ENCODE assay signal across 17 cellular contexts in the genomic region with DNA sequence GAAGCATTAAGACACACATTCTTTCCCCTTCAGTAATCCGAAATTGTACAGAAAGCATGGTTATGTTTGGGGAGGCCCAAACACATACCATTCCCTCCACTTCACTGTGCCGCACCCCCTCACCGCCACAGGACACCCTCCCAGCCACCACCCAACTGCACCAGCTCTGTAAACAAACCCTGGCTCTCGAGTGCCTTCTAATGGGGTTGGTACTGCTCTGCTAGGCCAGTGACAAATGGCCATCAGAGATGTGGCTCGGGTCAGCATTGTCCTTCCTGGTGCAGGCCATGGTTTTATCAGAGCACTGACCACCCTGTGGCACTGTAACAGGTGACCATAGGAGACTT. TPM values are rescaled to one million over a fixed set of nuclear protein-coding genes. Genes with fewer than 3 reads are reported as not detected.
DNase-seq lines count a peak whose midpoint lies in the region; ATAC-seq and TF ChIP-seq lines count a peak whose summit lies in the region.
"Had no signal": no experiment of that assay in that cellular context is flagged by ENCODE, and none has a peak within 500 bp of the region (broad histone marks: within the 10 kb centered on the region; RNA-seq: fewer than 3 reads in every experiment).

No MANE protein-coding gene starts in this region.

- H3K36me3 ChIP-seq in lower lobe of right lung, result no peaks in the 10 kb centered on the region
- H3K36me3 ChIP-seq in upper lobe of left lung, result peaks cover 0 to 19% (median 0%) of the 10 kb centered on the region in 4 donors
- no peaks in the 10 kb centered on the region for H3K36me3 ChIP-seq in mesendoderm (ENCODE audit: control insufficient read depth, insufficient read depth, low read length)
- H3K36me3 ChIP-seq: brain microvascular endothelial cell had no signal

- H3K4me1 ChIP-seq in lower lobe of right lung (peaks cover 27% of the 10 kb centered on the region), upper lobe of left lung (peaks cover 7 to 23% (median 17%) of the 10 kb centered on the region in 4 donors), mesendoderm (ENCODE audit: control insufficient read depth, low read depth, low read length) (no peaks in the 10 kb centered on the region)

- H3K27me3 ChIP-seq in lower lobe of right lung (ENCODE audit: low read depth) (no peaks in the 10 kb centered on the region), upper lobe of left lung (no peaks in the 10 kb centered on the region), mesendoderm (ENCODE audit: insufficient read depth, low read length, poor library complexity) (no peaks in the 10 kb centered on the region)
- H3K27me3 ChIP-seq: brain microvascular endothelial cell, suprapubic skin had no signal

- no peak overlapping the region for H2BK120ac ChIP-seq in mesendoderm (ENCODE audit: low read depth, low read length)

- H3K18ac ChIP-seq in mesendoderm (ENCODE audit: low read length), result no peak overlapping the region

- TF ChIP-seq EP300 in upper lobe of left lung (IDR thresholded peaks at IDR 0.05), result no peak

- no peak overlapping the region for H3K4ac ChIP-seq in mesendoderm (ENCODE audit: low read depth, low read length)

- peaks cover 5% of the 10 kb centered on the region for H3K36me3 Mint-ChIP-seq in brain

- H3K79me2 ChIP-seq in mesendoderm (ENCODE audit: control insufficient read depth, insufficient read depth, low read length), result no peaks in the 10 kb centered on the region

- H4K8ac ChIP-seq in mesendoderm (ENCODE audit: low read depth, low read length), result no peak overlapping the region

- H3K56ac ChIP-seq in mesendoderm (ENCODE audit: low read length), result no peak overlapping the region

- no peak overlapping the region for H3K27ac ChIP-seq in lower lobe of right lung
- peak overlapping the region in 3 of 4 donors; percentile 10 to 64 (median 59) for H3K27ac ChIP-seq in upper lobe of left lung
- no peak overlapping the region for H3K27ac ChIP-seq in mesendoderm (ENCODE audit: low read depth, low read length)
- H3K27ac ChIP-seq: 22Rv1, brain microvascular endothelial cell, GM23248, suprapubic skin had no signal

- H4K5ac ChIP-seq in mesendoderm (ENCODE audit: low read length), result no peak overlapping the region

- H3K27me3 Mint-ChIP-seq in brain, result peaks cover 3% of the 10 kb centered on the region
- H3K27me3 Mint-ChIP-seq: activated B cell treated with CpG ODN at 0.5 μM for 24 hours had no signal

- peak overlapping the region in 3 of 5 experiments; percentile 14 to 60 (median 39) for H3K27ac Mint-ChIP-seq in brain
- H3K27ac Mint-ChIP-seq: activated B cell treated with CpG ODN at 0.5 μM for 24 hours had no signal

- H3K4me2 ChIP-seq in mesendoderm (ENCODE audit: low read length), result no peak overlapping the region

- H3K4me3 ChIP-seq in lower lobe of right lung (no peak overlapping the region), upper lobe of left lung (no peak overlapping the region), mesendoderm (ENCODE audit: low read length) (no peak overlapping the region)
- H3K4me3 ChIP-seq: GM23248, psoas muscle, suprapubic skin had no signal

- H2AK5ac ChIP-seq in mesendoderm (ENCODE audit: low read length), result no peak overlapping the region

- no peak overlapping the region for H3K23ac ChIP-seq in mesendoderm (ENCODE audit: low read length)

- H2BK5ac ChIP-seq in mesendoderm (ENCODE audit: low read length), result no peak overlapping the region

- H2BK15ac ChIP-seq in mesendoderm (replicated peaks; ENCODE audit: low read depth), result no peak overlapping the region

- no peak overlapping the region for H3K9ac ChIP-seq in mesendoderm (ENCODE audit: low read length)
- H3K9ac ChIP-seq: GM23248 had no signal

- no peak for TF ChIP-seq POLR2A in upper lobe of left lung (IDR thresholded peaks at IDR 0.05)

- peak; percentile 12 for DNase-seq in DMS53 (lab: John Stamatoyannopoulos, UW)
- no peak for DNase-seq in DMS53 treated with DMSO at 0.1 percent for 48 hours (lab: John Stamatoyannopoulos, UW; ENCODE audit: unreplicated experiment)
- DNase-seq in lower lobe of right lung, result no peak
- DNase-seq in upper lobe of left lung, result peak in 1 of 2 donors; percentile 64
- DNase-seq in mesendoderm, result no peak
- DNase-seq: cortex of kidney, DMS79 had no signal

- TF ChIP-seq CTCF in brain (conservative IDR thresholded peaks at IDR 0.05) (no peak), lower lobe of right lung (IDR thresholded peaks at IDR 0.05) (no peak), upper lobe of left lung (IDR thresholded peaks at IDR 0.05) (no peak)

- WGBS in upper lobe of left lung, 2 donors, result 49 to 64% methylated on average over 5 of the region's 5 CpGs
- WGBS in mesendoderm (ENCODE audit: extremely low coverage, insufficient coverage, low lambda C conversion rate), result no CpG with 5 or more reads among the region's 5 CpGs

- H3K9me3 ChIP-seq in lower lobe of right lung (no peaks in the 10 kb centered on the region), upper lobe of left lung (no peaks in the 10 kb centered on the region)
- H3K9me3 ChIP-seq: psoas muscle, suprapubic skin had no signal

- H3K4me1 Mint-ChIP-seq in brain, result peaks cover 49% of the 10 kb centered on the region
- H3K4me1 Mint-ChIP-seq: activated B cell treated with CpG ODN at 0.5 μM for 24 hours had no signal

- no peak overlapping the region for H3K4me3 Mint-ChIP-seq in brain
- H3K4me3 Mint-ChIP-seq: activated B cell treated with CpG ODN at 0.5 μM for 24 hours, neural crest cell had no signal

- intact Hi-C loops in lower lobe of right lung (cut with DNase I), result loop anchor here (5.0 kb wide), 1 partner anchor 48 kb away; no protein-coding TSS in a partner anchor

- ATAC-seq in lower lobe of right lung, result peak; percentile 88
- ATAC-seq in upper lobe of left lung (ENCODE audit: low FRiP score in 2 of 2), result peak; percentile 39 to 88
- ATAC-seq in GM21360 (IDR thresholded peaks at IDR 0.05; ENCODE audit: unreplicated experiment), result no peak
- ATAC-seq in GM21367 (IDR thresholded peaks at IDR 0.05; ENCODE audit: unreplicated experiment), result no peak

- peaks cover 0 to 3% (median 0%) of the 10 kb centered on the region in 5 experiments for H3K9me3 Mint-ChIP-seq in brain
- H3K9me3 Mint-ChIP-seq: activated B cell treated with CpG ODN at 0.5 μM for 24 hours, neural crest cell had no signal

- H3K79me1 ChIP-seq in mesendoderm (ENCODE audit: low read length), result no peaks in the 10 kb centered on the region

RNA-seq across cellular contexts. Expression of a gene that starts 23.9 kb away (rescaled TPM):
- 39.4 TPM for polyA plus RNA-seq in brain (ENCODE audit: insufficient read depth, low read depth, low replicate concordance)
- total RNA-seq in lower lobe of right lung (77.2 TPM), upper lobe of left lung (100 to 1,000 TPM in 3 of 6 donors, 10 to 100 TPM in 3; 64.2 to 579 (median 123) TPM)
- 59.1 TPM for polyA plus RNA-seq in mesendoderm (2013, experiment 1 of 2)
- 55.4 TPM for polyA plus RNA-seq in mesendoderm (2013, experiment 2 of 2)

Comparison
In these comparisons a context has a peak if more than half of its experiments do, and no peak if none do; other contexts are left out.
1. ATAC-seq: peak in lower lobe of right lung (2 of 2) and upper lobe of left lung (2 of 2); none in GM21360 (single experiment) and GM21367 (single experiment).
2. H3K27ac ChIP-seq: peak in upper lobe of left lung (3 of 4); none in lower lobe of right lung (single experiment) and mesendoderm (single experiment).